ENCODE assay signal across 8 cellular contexts in the genomic region with DNA sequence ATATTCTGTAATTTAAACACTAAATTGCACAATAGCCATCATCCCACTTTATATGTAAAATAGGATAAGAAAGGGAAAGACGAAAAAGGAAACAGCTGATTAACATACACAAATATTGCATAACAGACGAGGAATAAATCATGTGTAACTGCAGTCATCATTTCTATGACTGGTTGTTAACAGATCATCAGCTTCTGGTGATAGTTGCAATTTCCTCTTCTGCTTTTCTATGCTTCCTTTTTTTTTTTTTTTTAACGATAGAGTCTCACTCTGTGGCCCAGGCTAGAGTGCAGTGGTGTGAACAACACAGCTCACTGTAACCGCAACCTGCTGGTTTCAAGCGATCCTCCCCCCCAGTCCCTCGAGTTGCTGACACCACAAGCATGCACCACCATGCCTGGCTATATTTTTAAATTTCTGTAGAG. TPM values are rescaled to one million over a fixed set of nuclear protein-coding genes. Genes with fewer than 3 reads are reported as not detected.
A peak's percentile ranks its signal among the peaks of the same experiment; 100 is the strongest.
DNase-seq lines count a peak whose midpoint lies in the region; ATAC-seq, FAIRE-seq and TF ChIP-seq lines count a peak whose summit lies in the region.

No MANE protein-coding gene starts in this region.

- FAIRE-seq in urothelium cell line (lab: Jason Lieb, UNC) = no peak

- no peak overlapping the region for H3K4me3 ChIP-seq in CD8-positive, alpha-beta memory T cell (ENCODE audit: low read length)

- H3K9me3 Mint-ChIP-seq in CD8-positive, alpha-beta memory T cell = no peaks in the 10 kb centered on the region
- no peaks in the 10 kb centered on the region for H3K9me3 Mint-ChIP-seq in activated CD8-positive, alpha-beta T cell treated with anti-CD3 and anti-CD28 coated beads for 36 hours
- no peaks in the 10 kb centered on the region for H3K9me3 Mint-ChIP-seq in stimulated activated naive B cell treated with anti-CD40 and anti-IgM and Interleukin-4, amounts not matched to agents 10 μg/mL and 1 μg/mL and 100 μg/mL, for 72 hours

- TF ChIP-seq POLR2A in erythroblast (IDR thresholded peaks at IDR 0.05; ENCODE audit: low read length) = no peak

- peaks cover 12% of the 10 kb centered on the region for H3K4me1 ChIP-seq in CD8-positive, alpha-beta memory T cell (ENCODE audit: insufficient read depth, low read length)

- no peaks in the 10 kb centered on the region for H3K9me3 ChIP-seq in CD8-positive, alpha-beta memory T cell (ENCODE audit: low read length)

- H3K4me3 Mint-ChIP-seq in CD8-positive, alpha-beta memory T cell = peak overlapping the region in 5 of 7 donors; percentile 6 to 60 (median 16)
- H3K4me3 Mint-ChIP-seq in activated CD8-positive, alpha-beta T cell treated with anti-CD3 and anti-CD28 coated beads for 36 hours = no peak overlapping the region
- H3K4me3 Mint-ChIP-seq in stimulated activated naive B cell treated with anti-CD40 and anti-IgM and Interleukin-4, amounts not matched to agents 10 μg/mL and 1 μg/mL and 100 μg/mL, for 72 hours = no peak overlapping the region

- H3K27me3 Mint-ChIP-seq in CD8-positive, alpha-beta memory T cell = peaks cover 0 to 6% of the 10 kb centered on the region in 2 donors
- H3K27me3 Mint-ChIP-seq in activated CD8-positive, alpha-beta T cell treated with anti-CD3 and anti-CD28 coated beads for 36 hours = peaks cover 2% of the 10 kb centered on the region
- peaks cover 25 to 35% of the 10 kb centered on the region in 2 donors for H3K27me3 Mint-ChIP-seq in stimulated activated naive B cell treated with anti-CD40 and anti-IgM and Interleukin-4, amounts not matched to agents 10 μg/mL and 1 μg/mL and 100 μg/mL, for 72 hours

- POLR2A ChIA-PET in CD8-positive, alpha-beta memory T cell (lab: Charles Lee) = interaction anchor here (0.6 kb wide), 2 partner anchors 38 to 100 kb away, joined by 3 to 4 read pairs; no protein-coding TSS in a partner anchor
- POLR2A ChIA-PET in activated CD8-positive, alpha-beta T cell treated with anti-CD3 and anti-CD28 coated beads for 36 hours (lab: Charles Lee) = no interaction called here

- H3K27ac Mint-ChIP-seq in CD8-positive, alpha-beta memory T cell = peak overlapping the region; percentile 31 to 87 (median 78)
- no peak overlapping the region for H3K27ac Mint-ChIP-seq in activated CD8-positive, alpha-beta T cell treated with anti-CD3 and anti-CD28 coated beads for 36 hours
- no peak overlapping the region for H3K27ac Mint-ChIP-seq in stimulated activated naive B cell treated with anti-CD40 and anti-IgM and Interleukin-4, amounts not matched to agents 10 μg/mL and 1 μg/mL and 100 μg/mL, for 72 hours

- DNase-seq in CD8-positive, alpha-beta memory T cell = peak in 4 of 5 donors; percentile 19 to 71 (median 42)
- peak; percentile 74 for DNase-seq in activated CD8-positive, alpha-beta T cell treated with anti-CD3 and anti-CD28 coated beads for 36 hours
- DNase-seq in stimulated activated naive B cell treated with anti-CD40 and anti-IgM and Interleukin-4, amounts not matched to agents 10 μg/mL and 1 μg/mL and 100 μg/mL, for 72 hours = peak; percentile 39
- no peak for DNase-seq in urothelium cell line (ENCODE audit: low spot score)
- no peak for DNase-seq in D341Med (ENCODE audit: low spot score)
- DNase-seq in erythroblast (lab: John Stamatoyannopoulos, UW) = no peak

- H3K36me3 ChIP-seq in CD8-positive, alpha-beta memory T cell (ENCODE audit: insufficient read depth, low read length) = no peaks in the 10 kb centered on the region

- H3K27ac ChIP-seq in CD8-positive, alpha-beta memory T cell (ENCODE audit: low read depth, low read length) = no peak overlapping the region

- ATAC-seq in GM19452 (IDR thresholded peaks at IDR 0.05; ENCODE audit: unreplicated experiment) (peak; percentile 82), HG03457 (IDR thresholded peaks at IDR 0.05; ENCODE audit: unreplicated experiment) (peak; percentile 83)
- peak; percentile 93 for ATAC-seq in activated CD8-positive, alpha-beta T cell treated with anti-CD3 and anti-CD28 coated beads for 36 hours
- peak; percentile 99 for ATAC-seq in stimulated activated naive B cell treated with anti-CD40 and anti-IgM and Interleukin-4, amounts not matched to agents 10 μg/mL and 1 μg/mL and 100 μg/mL, for 72 hours (replicated peaks)

- no peaks in the 10 kb centered on the region for H3K27me3 ChIP-seq in CD8-positive, alpha-beta memory T cell (ENCODE audit: insufficient read depth, low read length, poor library complexity, severe bottlenecking)

- CTCF ChIA-PET in CD8-positive, alpha-beta memory T cell (lab: Charles Lee) = interaction anchor here (1.1 kb wide), 1 partner anchor 18 kb away, joined by 3 read pairs; no protein-coding TSS in a partner anchor
- CTCF ChIA-PET in activated CD8-positive, alpha-beta T cell treated with anti-CD3 and anti-CD28 coated beads for 36 hours (lab: Charles Lee) = interaction anchor here (1.5 to 1.7 kb wide), 2 partner anchors 18 to 23 kb away, joined by 6 to 7 read pairs; a partner anchor contains a TSS

- no peak for TF ChIP-seq CTCF in activated CD8-positive, alpha-beta T cell treated with anti-CD3 and anti-CD28 coated beads for 36 hours (IDR thresholded peaks at IDR 0.05)

- peaks cover 0 to under 1% (median 0%) of the 10 kb centered on the region in 3 donors for H3K36me3 Mint-ChIP-seq in CD8-positive, alpha-beta memory T cell
- no peaks in the 10 kb centered on the region for H3K36me3 Mint-ChIP-seq in activated CD8-positive, alpha-beta T cell treated with anti-CD3 and anti-CD28 coated beads for 36 hours (ENCODE audit: low read depth)
- no peaks in the 10 kb centered on the region for H3K36me3 Mint-ChIP-seq in stimulated activated naive B cell treated with anti-CD40 and anti-IgM and Interleukin-4, amounts not matched to agents 10 μg/mL and 1 μg/mL and 100 μg/mL, for 72 hours

- H3K4me1 Mint-ChIP-seq in CD8-positive, alpha-beta memory T cell = peaks cover 13 to 27% (median 24%) of the 10 kb centered on the region in 3 donors
- peaks cover 16% of the 10 kb centered on the region for H3K4me1 Mint-ChIP-seq in activated CD8-positive, alpha-beta T cell treated with anti-CD3 and anti-CD28 coated beads for 36 hours (ENCODE audit: low read depth)
- H3K4me1 Mint-ChIP-seq in stimulated activated naive B cell treated with anti-CD40 and anti-IgM and Interleukin-4, amounts not matched to agents 10 μg/mL and 1 μg/mL and 100 μg/mL, for 72 hours = peaks cover 6 to 15% of the 10 kb centered on the region in 2 donors

- intact Hi-C loops in activated CD8-positive, alpha-beta T cell treated with anti-CD3 and anti-CD28 coated beads for 36 hours (cut with micrococcal nuclease) = no loop called here

RNA-seq across cellular contexts. Expression of a gene that starts 22.5 kb away (rescaled TPM):
- 1 to 10 TPM; 1.8 TPM for total RNA-seq in CD8-positive, alpha-beta memory T cell
- 6.3 TPM for polyA plus RNA-seq in CD8-positive, alpha-beta memory T cell
- 1 to 10 TPM; 2.6 to 3.2 TPM for total RNA-seq in activated CD8-positive, alpha-beta T cell treated with anti-CD3 and anti-CD28 coated beads for 36 hours

RNA-seq across cellular contexts. Expression of a gene that starts 26.4 kb away (rescaled TPM):
- total RNA-seq in CD8-positive, alpha-beta memory T cell = not detected
- not detected for polyA plus RNA-seq in CD8-positive, alpha-beta memory T cell
- not detected for total RNA-seq in activated CD8-positive, alpha-beta T cell treated with anti-CD3 and anti-CD28 coated beads for 36 hours

Comparison
In these comparisons a context has a peak if more than half of its experiments do, and no peak if none do; other contexts are left out.
1. DNase-seq: peak in CD8-positive, alpha-beta memory T cell (4 of 5), activated CD8-positive, alpha-beta T cell treated with anti-CD3 and anti-CD28 coated beads for 36 hours (single experiment) and stimulated activated naive B cell treated with anti-CD40 and anti-IgM and Interleukin-4, amounts not matched to agents 10 μg/mL and 1 μg/mL and 100 μg/mL, for 72 hours (single experiment); none in urothelium cell line (single experiment), D341Med (single experiment) and erythroblast (0 of 2).
2. H3K27ac Mint-ChIP-seq: peak in CD8-positive, alpha-beta memory T cell (8 of 8); none in activated CD8-positive, alpha-beta T cell treated with anti-CD3 and anti-CD28 coated beads for 36 hours (single experiment) and stimulated activated naive B cell treated with anti-CD40 and anti-IgM and Interleukin-4, amounts not matched to agents 10 μg/mL and 1 μg/mL and 100 μg/mL, for 72 hours (single experiment).
3. H3K4me3 Mint-ChIP-seq: peak in CD8-positive, alpha-beta memory T cell (5 of 7); none in activated CD8-positive, alpha-beta T cell treated with anti-CD3 and anti-CD28 coated beads for 36 hours (single experiment) and stimulated activated naive B cell treated with anti-CD40 and anti-IgM and Interleukin-4, amounts not matched to agents 10 μg/mL and 1 μg/mL and 100 μg/mL, for 72 hours (0 of 2).
4. Peak in every context shown above with its lines, with median percentiles within 50 percentile points of each other: ATAC-seq.